9 cellular contexts compared by ENCODE assay signal in genomic region chr1:98468111-98468717, GRCh38.
A peak's percentile ranks its signal among the peaks of the same experiment; 100 is the strongest.
DNase-seq lines count a peak whose midpoint lies in the region; ATAC-seq and TF ChIP-seq lines count a peak whose summit lies in the region.
"Had no signal": no experiment of that assay in that cellular context is flagged by ENCODE, and none has a peak within 500 bp of the region (broad histone marks: within the 10 kb centered on the region; RNA-seq: fewer than 3 reads in every experiment).

No MANE protein-coding gene starts in this region.

- TF ChIP-seq CTCF in KMS-11 (conservative IDR thresholded peaks at IDR 0.05; ENCODE audit: low read depth, low read length) (peak; percentile 85), WTC11 (IDR thresholded peaks at IDR 0.05) (no peak)

- H3K9ac ChIP-seq in KMS-11 = no peak overlapping the region

- peaks cover 13% of the 10 kb centered on the region for H3K4me1 Mint-ChIP-seq in WTC11

- no peaks in the 10 kb centered on the region for H3K4me1 ChIP-seq in KMS-11 (ENCODE audit: low read depth, poor library complexity, severe bottlenecking)

- H3K4me2 ChIP-seq in KMS-11 = no peak overlapping the region

- H3K27ac ChIP-seq in KMS-11 = no peak overlapping the region

- no peaks in the 10 kb centered on the region for H3K27me3 Mint-ChIP-seq in WTC11 (ENCODE audit: low read depth)

- H2AFZ ChIP-seq in KMS-11 (ENCODE audit: low read depth) = no peak overlapping the region

- no peaks in the 10 kb centered on the region for H3K9me3 Mint-ChIP-seq in WTC11
- H3K9me3 Mint-ChIP-seq: T-helper 1 cell treated with Interleukin-12 subunit alpha and Interleukin-12 subunit beta and Interleukin-4 antibody, amounts not matched to agents 30 μg/mL and 1 μg/mL, for 36 hours had no signal

- CTCF ChIA-PET in WTC11 (lab: Charles Lee) = interaction anchor here (0.6 to 1.7 kb wide), 26 partner anchors 8 to 1418 kb away, joined by 3 to 9 read pairs (median 3); no protein-coding TSS in a partner anchor

- H3K79me2 ChIP-seq in KMS-11 (ENCODE audit: insufficient read depth, low read depth) = no peaks in the 10 kb centered on the region

- H4K20me1 ChIP-seq in KMS-11 (ENCODE audit: insufficient read depth) = no peaks in the 10 kb centered on the region

- POLR2A ChIA-PET in WTC11 (lab: Charles Lee) = no interaction called here

- no peaks in the 10 kb centered on the region for H3K27me3 ChIP-seq in KMS-11 (ENCODE audit: insufficient read depth, low read depth)

- peak; percentile 73 for ATAC-seq in SK-N-SH treated with all-trans-retinoic acid at 6 μM for 48 hours
- no peak for ATAC-seq in GM21528 (IDR thresholded peaks at IDR 0.05; ENCODE audit: low FRiP score, unreplicated experiment)
- ATAC-seq in WTC11 = no peak

- no peaks in the 10 kb centered on the region for H3K36me3 Mint-ChIP-seq in WTC11

- no peak overlapping the region for H3K4me3 ChIP-seq in KMS-11 (IDR thresholded peaks at IDR 0.05; ENCODE audit: insufficient read depth, low read depth, low read length)

- H3K27ac Mint-ChIP-seq in WTC11 = no peak overlapping the region
- H3K27ac Mint-ChIP-seq: T-helper 1 cell treated with Interleukin-12 subunit alpha and Interleukin-12 subunit beta and Interleukin-4 antibody, amounts not matched to agents 30 μg/mL and 1 μg/mL, for 36 hours had no signal

- no peaks in the 10 kb centered on the region for H3K36me3 ChIP-seq in KMS-11 (ENCODE audit: insufficient read depth)

- DNase-seq in EH (ENCODE audit: low read depth) = peak; percentile 69
- DNase-seq in foreskin melanocyte = peak; percentile 47
- DNase-seq in smooth muscle cell of the brain vasculature (ENCODE audit: low read depth, low spot score) = peak; percentile 44
- DNase-seq in NCI-H2081 treated with DMSO at 0.1 percent for 48 hours (lab: John Stamatoyannopoulos, UW) = no peak
- no peak for DNase-seq in WTC11 (ENCODE audit: low spot score)

- H3K4me3 Mint-ChIP-seq in WTC11 = no peak overlapping the region
- H3K4me3 Mint-ChIP-seq: T-helper 1 cell treated with Interleukin-12 subunit alpha and Interleukin-12 subunit beta and Interleukin-4 antibody, amounts not matched to agents 30 μg/mL and 1 μg/mL, for 36 hours had no signal

TF ChIP-seq in SK-N-SH treated with all-trans-retinoic acid at 6 μM for 48 hours, 23 proteins besides CTCF, POLR2A, EP300 and RAD21:
- TF ChIP-seq ZNF565 (CRISPR knock-in tag; conservative IDR thresholded peaks at IDR 0.05; ENCODE audit: low read depth) (no peak), PPARA (CRISPR knock-in tag; IDR thresholded peaks at IDR 0.05; ENCODE audit: borderline replicate concordance) (no peak), TOX (CRISPR knock-in tag; IDR thresholded peaks at IDR 0.05; ENCODE audit: borderline replicate concordance) (no peak), TCF4 (CRISPR knock-in tag; IDR thresholded peaks at IDR 0.05; ENCODE audit: borderline replicate concordance) (no peak)

TF ChIP-seq in WTC11, 78 proteins besides CTCF, POLR2A, EP300 and RAD21:
- TF ChIP-seq ZMAT4 (CRISPR knock-in tag; IDR thresholded peaks at IDR 0.05) (no peak), TEAD4 (CRISPR knock-in tag; IDR thresholded peaks at IDR 0.05) (no peak)

Comparison
In these comparisons a context has a peak if more than half of its experiments do, and no peak if none do; other contexts are left out.
1. DNase-seq: peak in EH (single experiment), foreskin melanocyte (single experiment) and smooth muscle cell of the brain vasculature (single experiment); none in NCI-H2081 treated with DMSO at 0.1 percent for 48 hours (single experiment) and WTC11 (single experiment).